20 cellular contexts compared by ENCODE assay signal in genomic region chr1:26996665-26997064, GRCh38. TPM values are rescaled to one million over a fixed set of nuclear protein-coding genes. Genes with fewer than 3 reads are reported as not detected.
DNase-seq lines count a peak whose midpoint lies in the region; ATAC-seq and TF ChIP-seq lines count a peak whose summit lies in the region.
"Had no signal": no experiment of that assay in that cellular context is flagged by ENCODE, and none has a peak within 500 bp of the region (broad histone marks: within the 10 kb centered on the region; RNA-seq: fewer than 3 reads in every experiment).

No MANE protein-coding gene starts in this region.

- H3K27me3 ChIP-seq in mammary epithelial cell (ENCODE audit: insufficient read depth, low read length) (no peaks in the 10 kb centered on the region), trophoblast cell (ENCODE audit: insufficient read depth, low read length) (peaks cover 4% of the 10 kb centered on the region)
- H3K27me3 ChIP-seq: pancreas had no signal

- TF ChIP-seq CTCF in 22Rv1 (IDR thresholded peaks at IDR 0.05) (no peak), mammary epithelial cell (conservative IDR thresholded peaks at IDR 0.05 in 1 of 2, IDR thresholded peaks at IDR 0.05 in 1 of 2; ENCODE audit: extremely low read depth in 1 of 2, insufficient read depth in 1 of 2, low read depth in 1 of 2, low read length in 2 of 2) (no peak)

- no peak overlapping the region for H3K18ac ChIP-seq in trophoblast cell (ENCODE audit: low read length)

- peak; percentile 9 for DNase-seq in HT-29 (ENCODE audit: low spot score)
- no peak for DNase-seq in mammary epithelial cell
- no peak for DNase-seq in trophoblast cell
- DNase-seq: activated CD4-positive, alpha-beta T cell treated with anti-CD3 and anti-CD28 coated beads for 4 hours; activated naive CD4-positive, alpha-beta T cell treated with anti-CD3 and anti-CD28 coated beads, Interleukin-2, amount 10 ng/mL, durations not matched to agents 7 days and 5 days; Caco-2; GF-D8; left cardiac atrium; NCI-H1417; NCI-H345; SJCRH30; stimulated activated naive B cell treated with anti-CD40 and anti-IgM and Interleukin-4, amounts not matched to agents 10 μg/mL and 1 μg/mL and 100 μg/mL, for 72 hours; T-helper 9 cell had no signal

- H3K9me3 ChIP-seq in mammary epithelial cell (replicated peaks; ENCODE audit: insufficient read depth, low read length) (no peaks in the 10 kb centered on the region), trophoblast cell (ENCODE audit: insufficient read depth, low read depth, low read length) (no peaks in the 10 kb centered on the region)
- H3K9me3 ChIP-seq: Caco-2, pancreas, SJCRH30 had no signal

- no peak overlapping the region for H2BK5ac ChIP-seq in trophoblast cell (ENCODE audit: low read depth, low read length, poor library complexity)

- no peaks in the 10 kb centered on the region for H4K20me1 ChIP-seq in mammary epithelial cell (ENCODE audit: insufficient read depth, low read length)

- BruUV-seq in mammary epithelial cell (replicated peaks; lab: Mats Ljungman, UMichigan): no TSS peak

- no peak overlapping the region for H2BK120ac ChIP-seq in trophoblast cell (ENCODE audit: insufficient read depth, low read length, poor library complexity)

- peaks cover 13% of the 10 kb centered on the region for H3K79me1 ChIP-seq in trophoblast cell (ENCODE audit: low read length)

- no peak overlapping the region for H4K12ac ChIP-seq in trophoblast cell (ENCODE audit: low read depth, low read length)

- H2AFZ ChIP-seq in mammary epithelial cell (ENCODE audit: low read depth, low read length) (no peak overlapping the region), trophoblast cell (ENCODE audit: insufficient read depth, low read length, poor library complexity) (no peak overlapping the region)

- peak overlapping the region; percentile 79 for H3K9ac ChIP-seq in mammary epithelial cell (ENCODE audit: insufficient read depth, low read length)
- no peak overlapping the region for H3K9ac ChIP-seq in trophoblast cell (ENCODE audit: low read length)

- H3K27ac ChIP-seq in 22Rv1 (peak overlapping the region; percentile 71), mammary epithelial cell (ENCODE audit: insufficient read depth, low read depth, low read length) (peak overlapping the region; percentile 90), trophoblast cell (ENCODE audit: low read depth, low read length) (no peak overlapping the region)
- H3K27ac ChIP-seq: cardiac muscle cell, SJCRH30 had no signal

- WGBS in mammary epithelial cell (ENCODE audit: low coverage, missing lambda C conversion rate): 53% methylated on average over 3 of the region's 4 CpGs
- WGBS in trophoblast cell (ENCODE audit: extremely low coverage, insufficient coverage, insufficient read length): no CpG with 5 or more reads among the region's 4 CpGs

- intact Hi-C loops in mammary epithelial cell (cut with micrococcal nuclease): loop anchor here (1.0 to 5.0 kb wide), 5 partner anchors 35 to 159 kb away; partner anchors contain the start of genes GPN2 and SLC9A1

- H4K91ac ChIP-seq in trophoblast cell (ENCODE audit: low read depth, low read length): no peak overlapping the region

- dilution Hi-C loops in mammary epithelial cell (cut with HindIII; ENCODE audit: low sequenced_read_pairs): loop anchor here (5.0 kb wide), 2 partner anchors 34 to 36 kb away; partner anchors contain the start of gene KDF1

- no peak overlapping the region for H3K14ac ChIP-seq in trophoblast cell (ENCODE audit: low read length)

- peak overlapping the region; percentile 79 to 92 (median 83) for H3K4me3 ChIP-seq in mammary epithelial cell (replicated peaks in 1 of 3; ENCODE audit: insufficient read depth in 1 of 3, low read depth in 2 of 3, low read length in 3 of 3)
- H3K4me3 ChIP-seq in iPS-11a (ENCODE audit: low read depth, low read length): peak overlapping the region; percentile 8
- no peak overlapping the region for H3K4me3 ChIP-seq in trophoblast cell (ENCODE audit: low read depth, low read length)
- H3K4me3 ChIP-seq: cardiac muscle cell, SJCRH30 had no signal

- H3K36me3 ChIP-seq in mammary epithelial cell (ENCODE audit: insufficient read depth, low read length) (peaks cover 5% of the 10 kb centered on the region), trophoblast cell (ENCODE audit: control insufficient read depth in 1 of 2, insufficient read depth in 2 of 2, low read length in 2 of 2) (no peaks in the 10 kb centered on the region)
- H3K36me3 ChIP-seq: cardiac muscle cell, pancreas, SJCRH30 had no signal

- no peak overlapping the region for H2AK5ac ChIP-seq in trophoblast cell (ENCODE audit: low read length)

- H3K23ac ChIP-seq in trophoblast cell (ENCODE audit: low read length): no peak overlapping the region

- H3K4me2 ChIP-seq in mammary epithelial cell (ENCODE audit: insufficient read depth, low read depth, low read length) (peak overlapping the region; percentile 78), trophoblast cell (ENCODE audit: low read length) (no peak overlapping the region)

- peaks cover 40% of the 10 kb centered on the region for H3K79me2 ChIP-seq in mammary epithelial cell (ENCODE audit: insufficient read depth, low read length)
- peaks cover 3% of the 10 kb centered on the region for H3K79me2 ChIP-seq in trophoblast cell (ENCODE audit: control insufficient read depth, insufficient read depth, low read length, poor library complexity)

- in situ Hi-C loops in mammary epithelial cell (cut with MboI; ENCODE audit: low sequenced_read_pairs in 2 of 2): loop anchor here in 1 of 2 donors (5.0 kb wide), 2 partner anchors 36 to 101 kb away; no protein-coding TSS in a partner anchor

- H3K4ac ChIP-seq in trophoblast cell (ENCODE audit: low read depth, low read length): no peak overlapping the region

- CTCF ChIA-PET in mammary epithelial cell (lab: Charles Lee; ENCODE audit: low non-redundant PET): no interaction called here

- ATAC-seq in HG02763 (IDR thresholded peaks at IDR 0.05; ENCODE audit: unreplicated experiment): no peak
- no peak for ATAC-seq in HG03280 (IDR thresholded peaks at IDR 0.05; ENCODE audit: unreplicated experiment)
- no peak for ATAC-seq in HG03095 (IDR thresholded peaks at IDR 0.05; ENCODE audit: unreplicated experiment)
- ATAC-seq: left cardiac atrium; stimulated activated naive B cell treated with anti-CD40 and anti-IgM and Interleukin-4, amounts not matched to agents 10 μg/mL and 1 μg/mL and 100 μg/mL, for 72 hours had no signal

- H2BK12ac ChIP-seq in trophoblast cell (ENCODE audit: low read length): no peak overlapping the region

- H4K8ac ChIP-seq in trophoblast cell (ENCODE audit: low read depth, low read length): no peak overlapping the region

- H3K4me1 ChIP-seq in mammary epithelial cell (ENCODE audit: insufficient read depth, low read length): peaks cover 74% of the 10 kb centered on the region
- peaks cover 21 to 31% of the 10 kb centered on the region in 2 experiments for H3K4me1 ChIP-seq in trophoblast cell (ENCODE audit: control insufficient read depth in 1 of 2, insufficient read depth in 2 of 2, low read length in 2 of 2)

RNA-seq across cellular contexts. Expression of gene TRNP1, which starts 3.2 kb away (rescaled TPM):
- 182 and 203 TPM in 2 replicates for total RNA-seq in HT-29 (2014; rRNA removed; shearing (Covaris generic))
- 100 to 1,000 TPM in 1 of 2 donors, 10 to 100 TPM in 1; 99.0 to 142 TPM for total RNA-seq in mammary epithelial cell
- polyA plus RNA-seq in mammary epithelial cell: 196 TPM
- 75.9 TPM for polyA minus RNA-seq in mammary epithelial cell
- polyA plus RNA-seq in trophoblast cell (2013): 1.8 and 2.3 TPM in 2 replicates

RNA-seq across cellular contexts. Expression of gene TENT5B, which starts 16.0 kb away (rescaled TPM):
- 1.9 and 2.3 TPM in 2 replicates for total RNA-seq in HT-29 (2014; rRNA removed; shearing (Covaris generic))
- 10 to 100 TPM; 23.4 to 50.7 TPM for total RNA-seq in mammary epithelial cell
- polyA plus RNA-seq in mammary epithelial cell: 21.8 TPM
- polyA minus RNA-seq in mammary epithelial cell: 24.1 TPM
- polyA plus RNA-seq in trophoblast cell (2013): 10.9 and 11.1 TPM in 2 replicates

RNA-seq across cellular contexts. Expression of gene KDF1, which starts 36.4 kb away (rescaled TPM):
- 47.1 and 48.7 TPM in 2 replicates for total RNA-seq in HT-29 (2014; rRNA removed; shearing (Covaris generic))
- total RNA-seq in mammary epithelial cell: 10 to 100 TPM; 15.2 to 24.7 TPM
- polyA plus RNA-seq in mammary epithelial cell: 26.4 TPM
- 25.0 TPM for polyA minus RNA-seq in mammary epithelial cell
- polyA plus RNA-seq in trophoblast cell (2013): 10.6 and 10.8 TPM in 2 replicates
- total RNA-seq: SJCRH30 had no signal
